ENCODE assay signal across 8 cellular contexts in the genomic region with DNA sequence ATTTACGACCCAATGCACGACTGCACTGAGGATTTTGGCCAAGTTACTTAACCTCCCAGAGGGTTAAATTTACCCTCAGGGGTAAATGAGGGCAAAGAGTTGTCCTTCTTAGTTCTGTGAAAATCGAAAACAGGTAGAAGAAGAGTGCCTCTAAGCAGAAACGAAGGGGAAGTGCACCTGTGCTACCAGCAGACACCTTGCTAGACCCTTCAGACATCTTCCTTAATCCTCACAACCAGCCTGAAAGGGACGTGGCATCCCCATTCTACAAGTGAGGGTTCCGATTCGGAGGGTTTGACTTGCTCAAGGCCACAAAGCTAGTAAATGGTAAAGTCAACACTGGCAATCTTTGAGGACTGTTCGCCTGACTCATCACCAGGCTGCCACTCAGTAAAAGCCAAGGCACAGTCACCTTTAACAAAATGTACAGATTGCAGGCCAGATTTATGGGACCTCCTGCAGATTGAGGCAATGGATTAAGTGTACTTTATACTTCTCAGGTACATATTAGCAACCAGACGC. TPM values are rescaled to one million over a fixed set of nuclear protein-coding genes. Genes with fewer than 3 reads are reported as not detected.
DNase-seq lines count a peak whose midpoint lies in the region; ATAC-seq and TF ChIP-seq lines count a peak whose summit lies in the region.

No MANE protein-coding gene starts in this region.

- no peak for ATAC-seq in HG03280 (IDR thresholded peaks at IDR 0.05; ENCODE audit: unreplicated experiment)
- no peak for ATAC-seq in HG03378 (IDR thresholded peaks at IDR 0.05; ENCODE audit: unreplicated experiment)
- no peak for ATAC-seq in GM21529 (IDR thresholded peaks at IDR 0.05; ENCODE audit: unreplicated experiment)

- H3K27ac ChIP-seq in CD8-positive, alpha-beta memory T cell (ENCODE audit: low read depth, low read length) = peak overlapping the region; percentile 91
- peak overlapping the region; percentile 94 to 95 for H3K27ac ChIP-seq in prostate gland

- no peaks in the 10 kb centered on the region for H3K9me3 ChIP-seq in CD8-positive, alpha-beta memory T cell (ENCODE audit: low read length)
- no peaks in the 10 kb centered on the region for H3K9me3 ChIP-seq in prostate gland

- WGBS in prostate gland = 45% methylated on average over 9 of the region's 9 CpGs

- DNase-seq in CD8-positive, alpha-beta memory T cell = peak in 1 of 5 donors; percentile 5
- DNase-seq in LNCaP clone FGC (ENCODE audit: low read depth) (peak; percentile 86), fibroblast of pulmonary artery (ENCODE audit: low read depth) (no peak), prostate gland (ENCODE audit: low spot score) (peak; percentile 64)
- DNase-seq in activated T-cell treated with anti-CD3 and anti-CD28 coated beads, Interleukin-2, amount 50 U/mL, for 24 hours = peak; percentile 38

- TF ChIP-seq CTCF in LNCaP clone FGC (IDR thresholded peaks at IDR 0.05; ENCODE audit: control insufficient read depth, extremely low read depth, insufficient read depth) (no peak), fibroblast of pulmonary artery (IDR thresholded peaks at IDR 0.05; ENCODE audit: low read length, missing control alignments) (no peak), prostate gland (IDR thresholded peaks at IDR 0.05) (no peak)

- intact Hi-C loops in prostate gland (cut with DNase I) = loop anchor here (5.0 kb wide), 1 partner anchor 100 kb away; no protein-coding TSS in a partner anchor

- peaks cover 0 to 4% of the 10 kb centered on the region in 2 donors for H3K27me3 Mint-ChIP-seq in CD8-positive, alpha-beta memory T cell
- H3K27me3 Mint-ChIP-seq in activated T-cell treated with anti-CD3 and anti-CD28 coated beads, Interleukin-2, amount 50 U/mL, for 24 hours = no peaks in the 10 kb centered on the region

- CTCF ChIA-PET in CD8-positive, alpha-beta memory T cell (lab: Charles Lee) = interaction anchor here (1.0 to 8.1 kb wide), 4 partner anchors 57 to 185 kb away, joined by 4 to 75 read pairs (median 6); partner anchors contain the start of gene EMP1

- no peaks in the 10 kb centered on the region for H3K36me3 ChIP-seq in CD8-positive, alpha-beta memory T cell (ENCODE audit: insufficient read depth, low read length)
- H3K36me3 ChIP-seq in prostate gland = no peaks in the 10 kb centered on the region

- H3K4me1 Mint-ChIP-seq in CD8-positive, alpha-beta memory T cell = peaks cover 38 to 53% (median 42%) of the 10 kb centered on the region in 3 donors
- H3K4me1 Mint-ChIP-seq in activated T-cell treated with anti-CD3 and anti-CD28 coated beads, Interleukin-2, amount 50 U/mL, for 24 hours (ENCODE audit: low read depth) = peaks cover 61% of the 10 kb centered on the region

- H3K4me3 Mint-ChIP-seq in CD8-positive, alpha-beta memory T cell = peak overlapping the region; percentile 80 to 93 (median 88)
- peak overlapping the region; percentile 67 for H3K4me3 Mint-ChIP-seq in activated T-cell treated with anti-CD3 and anti-CD28 coated beads, Interleukin-2, amount 50 U/mL, for 24 hours

- peaks cover 26% of the 10 kb centered on the region for H3K4me1 ChIP-seq in CD8-positive, alpha-beta memory T cell (ENCODE audit: insufficient read depth, low read length)
- H3K4me1 ChIP-seq in prostate gland (replicated peaks) = peaks cover 17% of the 10 kb centered on the region

- POLR2A ChIA-PET in CD8-positive, alpha-beta memory T cell (lab: Charles Lee) = no interaction called here

- no peaks in the 10 kb centered on the region for H3K36me3 Mint-ChIP-seq in CD8-positive, alpha-beta memory T cell
- H3K36me3 Mint-ChIP-seq in activated T-cell treated with anti-CD3 and anti-CD28 coated beads, Interleukin-2, amount 50 U/mL, for 24 hours (ENCODE audit: low read depth) = no peaks in the 10 kb centered on the region

- H3K27ac Mint-ChIP-seq in CD8-positive, alpha-beta memory T cell = peak overlapping the region; percentile 91 to 97 (median 96)
- H3K27ac Mint-ChIP-seq in activated T-cell treated with anti-CD3 and anti-CD28 coated beads, Interleukin-2, amount 50 U/mL, for 24 hours = peak overlapping the region; percentile 85

- H3K27me3 ChIP-seq in CD8-positive, alpha-beta memory T cell (ENCODE audit: insufficient read depth, low read length, poor library complexity, severe bottlenecking) = no peaks in the 10 kb centered on the region
- H3K27me3 ChIP-seq in prostate gland (replicated peaks; ENCODE audit: insufficient read depth) = no peaks in the 10 kb centered on the region

- no peaks in the 10 kb centered on the region for H3K9me3 Mint-ChIP-seq in CD8-positive, alpha-beta memory T cell
- H3K9me3 Mint-ChIP-seq in activated T-cell treated with anti-CD3 and anti-CD28 coated beads, Interleukin-2, amount 50 U/mL, for 24 hours = no peaks in the 10 kb centered on the region

- H3K4me3 ChIP-seq in CD8-positive, alpha-beta memory T cell (ENCODE audit: low read length) = peak overlapping the region; percentile 64
- H3K4me3 ChIP-seq in LNCaP clone FGC (ENCODE audit: low read depth, low read length) = peak overlapping the region; percentile 50
- H3K4me3 ChIP-seq in fibroblast of pulmonary artery (replicated peaks; ENCODE audit: low read depth, low read length) = peak overlapping the region; percentile 44
- H3K4me3 ChIP-seq in prostate gland = peak overlapping the region; percentile 46 to 48

- no peak for TF ChIP-seq POLR2A in prostate gland (IDR thresholded peaks at IDR 0.05)

RNA-seq across cellular contexts. Expression of gene GSG1, which starts 1.6 kb away (rescaled TPM):
- total RNA-seq in CD8-positive, alpha-beta memory T cell = not detected
- not detected for polyA plus RNA-seq in CD8-positive, alpha-beta memory T cell
- total RNA-seq in prostate gland = 10 to 100 TPM in 1 of 2 donors, not detected in 1; 21.2 TPM

RNA-seq across cellular contexts. Expression of gene FAM234B, which starts 57.7 kb away (rescaled TPM):
- 1 to 10 TPM; 5.2 to 6.5 TPM for total RNA-seq in CD8-positive, alpha-beta memory T cell
- 2.9 TPM for polyA plus RNA-seq in CD8-positive, alpha-beta memory T cell
- total RNA-seq in prostate gland = 10 to 100 TPM; 14.7 to 24.3 TPM
